Comparison of ENCODE assay signal across 31 cellular contexts in genomic region chr3:15492847-15493360, GRCh38.
"Had no signal": no experiment of that assay in that cellular context is flagged by ENCODE, and none has a peak within 500 bp of the region (broad histone marks: within the 10 kb centered on the region; RNA-seq: fewer than 3 reads in every experiment).

No MANE protein-coding gene starts in this region.

- H3K27me3 Mint-ChIP-seq: dendritic cell treated with granulocyte-macrophage colony-stimulating factor and Interleukin-4, amounts not matched to agents 40 ng/mL and 50 ng/mL, for 4 days; naive thymus-derived CD4-positive, alpha-beta T cell; progenitor cell of endocrine pancreas; type B pancreatic cell had no signal

- H3K9me3 ChIP-seq: colonic mucosa, esophagus muscularis mucosa, heart right ventricle, left lung, right lobe of liver, stomach, thyroid gland had no signal

- H3K4me3 Mint-ChIP-seq: dendritic cell treated with granulocyte-macrophage colony-stimulating factor and Interleukin-4, amounts not matched to agents 40 ng/mL and 50 ng/mL, for 4 days; endodermal cell; naive thymus-derived CD4-positive, alpha-beta T cell; nephron; neural progenitor cell; type B pancreatic cell had no signal

- H3K79me2 ChIP-seq: parathyroid adenoma had no signal

- H3K4me2 ChIP-seq: neural progenitor cell, smooth muscle cell had no signal

- H3K27me3 ChIP-seq: colonic mucosa, esophagus muscularis mucosa, heart right ventricle, left lung, neural progenitor cell, right lobe of liver, stomach, thyroid gland had no signal

- ATAC-seq: heart right ventricle; left cardiac atrium; left lung; naive thymus-derived CD4-positive, alpha-beta T cell; right lobe of liver had no signal

- H2AFZ ChIP-seq: neural progenitor cell, parathyroid adenoma had no signal

- H3K4me1 ChIP-seq: colonic mucosa, left lung, parathyroid adenoma, right lobe of liver had no signal

- H3K27ac ChIP-seq: colonic mucosa, epithelial cell of prostate, esophagus muscularis mucosa, heart right ventricle, left lung, neural progenitor cell, parathyroid adenoma, right lobe of liver, stomach, thyroid gland had no signal

- H3K27ac Mint-ChIP-seq: dendritic cell treated with granulocyte-macrophage colony-stimulating factor and Interleukin-4, amounts not matched to agents 40 ng/mL and 50 ng/mL, for 4 days; endodermal cell; naive thymus-derived CD4-positive, alpha-beta T cell; nephron; neural progenitor cell; progenitor cell of endocrine pancreas; type B pancreatic cell had no signal

- H3K9me3 Mint-ChIP-seq: dendritic cell treated with granulocyte-macrophage colony-stimulating factor and Interleukin-4, amounts not matched to agents 40 ng/mL and 50 ng/mL, for 4 days; endodermal cell; naive thymus-derived CD4-positive, alpha-beta T cell; nephron; neural progenitor cell; type B pancreatic cell had no signal

- H3K4me3 ChIP-seq: colonic mucosa, esophagus muscularis mucosa, heart right ventricle, left lung, neural progenitor cell, right lobe of liver, smooth muscle cell, stomach, thyroid gland had no signal

- H3K36me3 ChIP-seq: colonic mucosa, left lung, neural progenitor cell, right lobe of liver, thyroid gland had no signal

- H3K36me3 Mint-ChIP-seq: neural progenitor cell, type B pancreatic cell had no signal

- H3K9ac ChIP-seq: neural progenitor cell, parathyroid adenoma had no signal

- FAIRE-seq: islet of Langerhans, urothelium cell line had no signal

- DNase-seq: colonic mucosa; effector CD8-positive, alpha-beta T cell; endodermal cell; foreskin melanocyte; glutamatergic neuron; heart right ventricle; hippocampal formation; left cardiac atrium; left lung; mesenchymal stem cell; midbrain; naive thymus-derived CD4-positive, alpha-beta T cell; right lobe of liver; stimulated activated CD4-positive, alpha-beta T cell treated with anti-CD3 and anti-CD28 coated beads, Interleukin-12 subunit alpha, Interleukin-12 subunit beta, amount 100 ng/mL, for 4 hours; stimulated activated CD4-positive, alpha-beta T cell treated with anti-CD3 and anti-CD28 coated beads, Interleukin-1b, Interleukin-23, amount 100 ng/mL, for 48 hours; stimulated activated CD4-positive, alpha-beta T cell treated with anti-CD3 and anti-CD28 coated beads, Interleukin-4, amount 100 ng/mL, for 1 hour; stimulated activated CD8-positive, alpha-beta memory T cell treated with anti-CD3 and anti-CD28 coated beads, Interleukin-4, amount 100 ng/mL, for 48 hours; stimulated activated naive CD4-positive, alpha-beta T cell treated with Interleukin-2 at 50 U/mL for 16 hours; stomach; thyroid gland had no signal
